ENCODE assay signal across 9 cellular contexts in genomic region chr16:81316176-81316496, GRCh38. TPM values are rescaled to one million over a fixed set of nuclear protein-coding genes. Genes with fewer than 3 reads are reported as not detected.
A peak's percentile ranks its signal among the peaks of the same experiment; 100 is the strongest.
DNase-seq lines count a peak whose midpoint lies in the region; ATAC-seq, FAIRE-seq and TF ChIP-seq lines count a peak whose summit lies in the region.
"Had no signal": no experiment of that assay in that cellular context is flagged by ENCODE, and none has a peak within 500 bp of the region (broad histone marks: within the 10 kb centered on the region; RNA-seq: fewer than 3 reads in every experiment).

No MANE protein-coding gene starts in this region.

- TF ChIP-seq CTCF in A549 (IDR thresholded peaks at IDR 0.05): no peak
- TF ChIP-seq CTCF in mammary epithelial cell (conservative IDR thresholded peaks at IDR 0.05 in 1 of 2, IDR thresholded peaks at IDR 0.05 in 1 of 2; ENCODE audit: extremely low read depth in 1 of 2, insufficient read depth in 1 of 2, low read depth in 1 of 2, low read length in 2 of 2): no peak

- ATAC-seq in A549: no peak
- no peak for ATAC-seq in GM18498 (IDR thresholded peaks at IDR 0.05; ENCODE audit: unreplicated experiment)
- ATAC-seq in HG03432 (IDR thresholded peaks at IDR 0.05; ENCODE audit: unreplicated experiment): no peak
- ATAC-seq in HG02763 (IDR thresholded peaks at IDR 0.05; ENCODE audit: unreplicated experiment): no peak

- H4K20me1 ChIP-seq in mammary epithelial cell (ENCODE audit: insufficient read depth, low read length): no peaks in the 10 kb centered on the region

- H3K27ac ChIP-seq in A549 (peak overlapping the region in 1 of 2 experiments; percentile 89; a peak in 3 of 6 replicates), HUES48 (ENCODE audit: low read depth, low read length) (no peak overlapping the region), mammary epithelial cell (ENCODE audit: insufficient read depth, low read depth, low read length) (peak overlapping the region; percentile 76), muscle layer of colon (ENCODE audit: low read depth, low read length) (peak overlapping the region; percentile 78)

- CTCF ChIA-PET in A549 (lab: Yijun Ruan, JAX): interaction anchor here (1.2 kb wide), 1 partner anchor 55 kb away, joined by 3 read pairs; no protein-coding TSS in a partner anchor
- CTCF ChIA-PET in mammary epithelial cell (lab: Charles Lee; ENCODE audit: low non-redundant PET): no interaction called here

- dilution Hi-C loops in mammary epithelial cell (cut with HindIII; ENCODE audit: low sequenced_read_pairs): no loop called here

- peak overlapping the region; percentile 90 for H2AFZ ChIP-seq in mammary epithelial cell (ENCODE audit: low read depth, low read length)

- intact Hi-C loops in mammary epithelial cell (cut with micrococcal nuclease): loop anchor here (10.0 kb wide), 3 partner anchors 221 to 311 kb away; partner anchors contain the start of genes ATMIN, CENPN, CMC2 and GCSH

- H3K4me3 ChIP-seq in A549: peak overlapping the region; percentile 76
- peak overlapping the region; percentile 91 for H3K4me3 ChIP-seq in HUES48 (ENCODE audit: low read depth, low read length)
- peak overlapping the region; percentile 63 to 89 (median 79) for H3K4me3 ChIP-seq in mammary epithelial cell (replicated peaks in 1 of 3; ENCODE audit: insufficient read depth in 1 of 3, low read depth in 2 of 3, low read length in 3 of 3)
- peak overlapping the region; percentile 89 for H3K4me3 ChIP-seq in muscle layer of colon (ENCODE audit: low read depth in 1 of 2, low read length in 2 of 2)

- H3K36me3 ChIP-seq in HUES48 (ENCODE audit: control insufficient read depth, insufficient read depth, low read length) (peaks cover 9% of the 10 kb centered on the region), mammary epithelial cell (ENCODE audit: insufficient read depth, low read length) (no peaks in the 10 kb centered on the region), muscle layer of colon (ENCODE audit: insufficient read depth, low read length) (no peaks in the 10 kb centered on the region)

- BruUV-seq in mammary epithelial cell (replicated peaks; lab: Mats Ljungman, UMichigan): no TSS peak

- peaks cover 44% of the 10 kb centered on the region for H3K4me1 ChIP-seq in A549
- H3K4me1 ChIP-seq in HUES48 (ENCODE audit: control insufficient read depth, insufficient read depth, low read length): peaks cover 21% of the 10 kb centered on the region
- peaks cover 37% of the 10 kb centered on the region for H3K4me1 ChIP-seq in mammary epithelial cell (ENCODE audit: insufficient read depth, low read length)
- peaks cover 36% of the 10 kb centered on the region for H3K4me1 ChIP-seq in muscle layer of colon (ENCODE audit: insufficient read depth, low read length)

- TF ChIP-seq EP300 in A549 (IDR thresholded peaks at IDR 0.05): no peak

- TF ChIP-seq POLR2A in A549 (IDR thresholded peaks at IDR 0.05; ENCODE audit: low read length): no peak

- peaks cover 5% of the 10 kb centered on the region; the same call in 1 of the 2 replicates for H3K27me3 ChIP-seq in HUES48 (ENCODE audit: control insufficient read depth, insufficient read depth, low read length)
- H3K27me3 ChIP-seq in mammary epithelial cell (ENCODE audit: insufficient read depth, low read length): no peaks in the 10 kb centered on the region
- H3K27me3 ChIP-seq in muscle layer of colon (ENCODE audit: control insufficient read depth in 1 of 2, insufficient read depth in 2 of 2, low read length in 2 of 2): no peaks in the 10 kb centered on the region

- peaks cover 82% of the 10 kb centered on the region for H3K79me2 ChIP-seq in mammary epithelial cell (ENCODE audit: insufficient read depth, low read length)

- FAIRE-seq in A549 (lab: Jason Lieb, UNC): no peak
- no peak for FAIRE-seq in GM19239 (lab: Jason Lieb, UNC)

- POLR2A ChIA-PET in A549 (lab: Yijun Ruan, JAX): no interaction called here

- H3K9me3 ChIP-seq in A549 (no peaks in the 10 kb centered on the region), HUES48 (ENCODE audit: control insufficient read depth, insufficient read depth, low read length) (no peaks in the 10 kb centered on the region), mammary epithelial cell (replicated peaks; ENCODE audit: insufficient read depth, low read length) (no peaks in the 10 kb centered on the region), muscle layer of colon (ENCODE audit: low read length) (no peaks in the 10 kb centered on the region)

- H3K4me2 ChIP-seq in A549 (peak overlapping the region; percentile 94), mammary epithelial cell (ENCODE audit: insufficient read depth, low read depth, low read length) (peak overlapping the region; percentile 80)

- DNase-seq in A549 (ENCODE audit: low read depth in 1 of 2, low spot score in 1 of 2) (no peak), mammary epithelial cell (no peak), GM19239 (ENCODE audit: insufficient read length, low spot score) (no peak)
- DNase-seq: T1000 had no signal

- WGBS in A549 (ENCODE audit: missing lambda C conversion rate): 88% methylated on average over 5 of the region's 5 CpGs
- WGBS in mammary epithelial cell (ENCODE audit: low coverage, missing lambda C conversion rate): 4% methylated on average over 3 of the region's 5 CpGs

- no peak overlapping the region for H3K9ac ChIP-seq in HUES48 (ENCODE audit: low read depth, low read length)
- H3K9ac ChIP-seq in mammary epithelial cell (ENCODE audit: insufficient read depth, low read length): peak overlapping the region; percentile 55
- peak overlapping the region; percentile 31 for H3K9ac ChIP-seq in muscle layer of colon (ENCODE audit: low read length)

- in situ Hi-C loops in mammary epithelial cell (cut with MboI; ENCODE audit: low sequenced_read_pairs in 2 of 2): no loop called here

- no peak for TF ChIP-seq RAD21 in A549 (conservative IDR thresholded peaks at IDR 0.05 in 1 of 2, IDR thresholded peaks at IDR 0.05 in 1 of 2)

TF ChIP-seq in A549, 52 proteins besides CTCF, POLR2A, EP300 and RAD21:
- TF ChIP-seq PHF8 (IDR thresholded peaks at IDR 0.05; ENCODE audit: borderline replicate concordance, low read depth): no peak
- no peak for TF ChIP-seq MYC (IDR thresholded peaks at IDR 0.05; ENCODE audit: borderline replicate concordance, low read length)
- no peak for TF ChIP-seq ELK1 (IDR thresholded peaks at IDR 0.05; ENCODE audit: low read depth, low read length)
- TF ChIP-seq HOXB13 (CRISPR knock-in tag; IDR thresholded peaks at IDR 0.05; ENCODE audit: low read depth): no peak
- TF ChIP-seq CBX8 (IDR thresholded peaks at IDR 0.05): no peak
- no peak for TF ChIP-seq BCL3 (IDR thresholded peaks at IDR 0.05)
- no peak for TF ChIP-seq RCOR1 (IDR thresholded peaks at IDR 0.05; ENCODE audit: low read depth, low read length)
- TF ChIP-seq ZNF302 (CRISPR knock-in tag; IDR thresholded peaks at IDR 0.05): no peak
- TF ChIP-seq KDM5A (IDR thresholded peaks at IDR 0.05): no peak
- no peak for TF ChIP-seq TP53 (CRISPR knock-in tag; IDR thresholded peaks at IDR 0.05)
- no peak for TF ChIP-seq CBX2 (IDR thresholded peaks at IDR 0.05; ENCODE audit: borderline replicate concordance, low read depth)
- TF ChIP-seq HES2 (IDR thresholded peaks at IDR 0.05): no peak
- no peak for TF ChIP-seq KDM1A (IDR thresholded peaks at IDR 0.05; ENCODE audit: low read depth)
- TF ChIP-seq EHF (CRISPR knock-in tag; IDR thresholded peaks at IDR 0.05): no peak
- TF ChIP-seq ZFP36 (IDR thresholded peaks at IDR 0.05; ENCODE audit: borderline replicate concordance, partially characterized antibody): no peak
- TF ChIP-seq CHD2 (IDR thresholded peaks at IDR 0.05; ENCODE audit: low read length, partially characterized antibody): no peak
- no peak for TF ChIP-seq SREBF2 (IDR thresholded peaks at IDR 0.05)
- TF ChIP-seq EHMT2 (IDR thresholded peaks at IDR 0.05; ENCODE audit: low read depth): no peak
- TF ChIP-seq E2F6 (IDR thresholded peaks at IDR 0.05; ENCODE audit: borderline replicate concordance, low read depth): no peak
- no peak for TF ChIP-seq MAZ (IDR thresholded peaks at IDR 0.05; ENCODE audit: borderline replicate concordance, low read depth, low read length)

RNA-seq across cellular contexts. Expression of gene GAN, which starts 1.4 kb away (rescaled TPM):
- polyA plus RNA-seq in A549 (2011; rRNA removed) (6.5 and 8.1 TPM in 2 replicates), A549 (2017; fragmentation: RNase III; extraction: RNeasy Plus Mini Kit Qiagen cat#74134 plus additional on column Dnase treatment) (2.5 to 2.8 TPM (median 2.8 TPM) in 3 replicates), mammary epithelial cell (3.3 TPM)
- 1.2 and 1.3 TPM in 2 replicates for polyA plus RNA-seq in A549 (2012; cell fraction: cytosol; rRNA removed)
- 1.5 and 1.9 TPM in 2 replicates for polyA plus RNA-seq in A549 (2012; cell fraction: nucleus; rRNA removed)
- 19.2 and 24.0 TPM in 2 replicates for polyA minus RNA-seq in A549 (2011; rRNA and poly(A)+ RNA removed)
- 10 to 100 TPM; 14.9 to 33.2 TPM for total RNA-seq in mammary epithelial cell
- polyA minus RNA-seq in mammary epithelial cell: 18.0 TPM
